Comparison of ENCODE assay signal across 14 cellular contexts in the genomic region with DNA sequence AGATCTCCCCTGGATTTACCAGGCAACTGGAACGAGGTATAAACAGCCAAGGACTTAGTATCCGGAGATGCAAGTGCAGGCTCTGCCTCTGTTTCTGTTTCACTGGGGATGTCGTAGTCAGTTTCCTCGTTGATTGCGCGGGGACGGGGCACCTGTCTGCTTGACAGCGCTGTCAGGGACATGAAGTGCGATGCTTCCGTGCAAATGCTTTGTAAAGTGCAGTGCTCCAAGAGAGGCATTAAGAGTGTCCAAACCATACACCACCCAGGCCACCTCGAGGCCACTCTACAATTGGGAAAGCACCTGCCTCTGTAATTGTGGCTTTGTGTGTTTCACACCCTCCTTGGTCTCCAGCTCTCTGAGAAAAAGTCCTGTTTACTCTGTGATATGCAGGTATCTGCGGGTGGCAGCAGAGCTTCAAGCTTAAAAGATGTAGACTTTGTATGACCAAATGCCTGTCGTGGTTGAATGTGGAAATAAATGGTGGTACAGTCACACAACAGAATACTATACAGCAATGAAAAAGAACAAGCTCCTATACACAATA. TPM values are rescaled to one million over a fixed set of nuclear protein-coding genes. Genes with fewer than 3 reads are reported as not detected.
DNase-seq lines count a peak whose midpoint lies in the region; ATAC-seq and TF ChIP-seq lines count a peak whose summit lies in the region.
"Had no signal": no experiment of that assay in that cellular context is flagged by ENCODE, and none has a peak within 500 bp of the region (broad histone marks: within the 10 kb centered on the region; RNA-seq: fewer than 3 reads in every experiment).

No MANE protein-coding gene starts in this region.

- no peak for TF ChIP-seq CTCF in smooth muscle cell (IDR thresholded peaks at IDR 0.05; ENCODE audit: borderline replicate concordance, insufficient read depth, poor library complexity, severe bottlenecking)

- peak; percentile 17 for DNase-seq in CD1c-positive myeloid dendritic cell (ENCODE audit: extremely low spot score)
- peak; percentile 57 to 84 (median 71) for DNase-seq in T-cell
- DNase-seq in activated T-helper 1 cell treated with Interleukin-2 at 50 U/mL for 16 hours (ENCODE audit: low read depth) = peak; percentile 52
- no peak for DNase-seq in left colon
- DNase-seq in smooth muscle cell (lab: John Stamatoyannopoulos, UW; ENCODE audit: unreplicated experiment) = no peak
- no peak for DNase-seq in NCI-H526 (lab: John Stamatoyannopoulos, UW)
- DNase-seq: NCI-H1694 had no signal

- no peak overlapping the region for H3K27ac ChIP-seq in smooth muscle cell (ENCODE audit: low read depth)
- H3K27ac ChIP-seq: thoracic aorta had no signal

- no peak overlapping the region for H3K9ac ChIP-seq in smooth muscle cell (ENCODE audit: low read depth)

- no peaks in the 10 kb centered on the region for H3K79me2 ChIP-seq in smooth muscle cell (ENCODE audit: low read depth)

- H3K4me1 ChIP-seq in smooth muscle cell (ENCODE audit: low read depth) = no peaks in the 10 kb centered on the region

- no peak overlapping the region for H3K4me2 ChIP-seq in smooth muscle cell

- H3K36me3 Mint-ChIP-seq in T-cell = peaks cover 3% of the 10 kb centered on the region

- 94% methylated on average over 13 of the region's 13 CpGs for WGBS in smooth muscle cell (ENCODE audit: low lambda C conversion rate)

- H3K27me3 Mint-ChIP-seq in T-cell = no peaks in the 10 kb centered on the region

- H3K27me3 ChIP-seq in smooth muscle cell (ENCODE audit: low read depth) = no peaks in the 10 kb centered on the region

- H3K9me3 Mint-ChIP-seq in T-cell = peaks cover 0 to 4% (median 3%) of the 10 kb centered on the region in 3 donors

- H3K4me3 ChIP-seq in smooth muscle cell = no peak overlapping the region
- H3K4me3 ChIP-seq: lung, thoracic aorta had no signal

- POLR2A ChIA-PET in T-cell (lab: Charles Lee) = interaction anchor here (0.6 to 1.1 kb wide), 5 partner anchors 9 to 76 kb away, joined by 3 to 7 read pairs (median 3); no protein-coding TSS in a partner anchor

- no peaks in the 10 kb centered on the region for H3K9me3 ChIP-seq in smooth muscle cell (replicated peaks; ENCODE audit: low read depth)
- H3K9me3 ChIP-seq: thoracic aorta had no signal

- CTCF ChIA-PET in T-cell (lab: Charles Lee) = interaction anchor here in 1 of 2 donors (0.6 to 1.7 kb wide), 6 partner anchors 19 to 46 kb away, joined by 3 to 11 read pairs (median 4); partner anchors contain the start of gene CD5

- no peaks in the 10 kb centered on the region for H3K36me3 ChIP-seq in smooth muscle cell (ENCODE audit: low read depth)
- H3K36me3 ChIP-seq: thoracic aorta had no signal

- H3K27ac Mint-ChIP-seq in T-cell = peak overlapping the region; percentile 99 to 100

- H3K4me1 Mint-ChIP-seq in T-cell = peaks cover 54 to 63% (median 55%) of the 10 kb centered on the region in 3 donors

- H3K4me3 Mint-ChIP-seq in T-cell = peak overlapping the region; percentile 72 to 86 (median 78)

- intact Hi-C loops in left colon (cut with DNase I, micrococcal nuclease) = no loop called here

- ATAC-seq in T-cell (replicated peaks in 1 of 4) (peak; percentile 68 to 76 (median 72)), left colon (peak; percentile 18), HG03469 (IDR thresholded peaks at IDR 0.05; ENCODE audit: unreplicated experiment) (no peak), GM19467 (IDR thresholded peaks at IDR 0.05; ENCODE audit: unreplicated experiment) (no peak)

- H3F3A ChIP-seq in smooth muscle cell (ENCODE audit: low read depth) = no peaks in the 10 kb centered on the region

- no peak overlapping the region for H2AFZ ChIP-seq in smooth muscle cell (ENCODE audit: low read depth)

- H4K20me1 ChIP-seq in smooth muscle cell (ENCODE audit: low read depth) = no peaks in the 10 kb centered on the region

RNA-seq across cellular contexts. Expression of gene CD5, which starts 18.6 kb away (rescaled TPM):
- 100 to 1,000 TPM; 227 to 387 (median 255) TPM for total RNA-seq in T-cell
- 1 to 10 TPM in 1 of 2 donors, under 1 TPM in 1; 0.21 to 1.0 TPM for total RNA-seq in left colon
- total RNA-seq in smooth muscle cell = not detected in 2 replicates
- polyA plus RNA-seq in smooth muscle cell = 0.10 and 0.72 TPM in 2 replicates
- total RNA-seq: Daoy, OCI-LY7, osteocyte had no signal

Comparison
In these comparisons a context has a peak if more than half of its experiments do, and no peak if none do; other contexts are left out.
1. DNase-seq: peak in CD1c-positive myeloid dendritic cell (single experiment), T-cell (34 of 34) and activated T-helper 1 cell treated with Interleukin-2 at 50 U/mL for 16 hours (single experiment); none in left colon (0 of 2), smooth muscle cell (single experiment) and NCI-H526 (0 of 2).
2. ATAC-seq: peak in T-cell (4 of 4) and left colon (single experiment); none in HG03469 (single experiment) and GM19467 (single experiment).
3. RNA of gene CD5, which starts 18.6 kb away (total RNA-seq): 227 to 387 TPM in T-cell; 0.21 to 1.0 TPM in left colon and not detected in smooth muscle cell; every median in the first group is over 100 times any median in the second.